ENCODE assay signal across 2 cellular contexts in the genomic region with DNA sequence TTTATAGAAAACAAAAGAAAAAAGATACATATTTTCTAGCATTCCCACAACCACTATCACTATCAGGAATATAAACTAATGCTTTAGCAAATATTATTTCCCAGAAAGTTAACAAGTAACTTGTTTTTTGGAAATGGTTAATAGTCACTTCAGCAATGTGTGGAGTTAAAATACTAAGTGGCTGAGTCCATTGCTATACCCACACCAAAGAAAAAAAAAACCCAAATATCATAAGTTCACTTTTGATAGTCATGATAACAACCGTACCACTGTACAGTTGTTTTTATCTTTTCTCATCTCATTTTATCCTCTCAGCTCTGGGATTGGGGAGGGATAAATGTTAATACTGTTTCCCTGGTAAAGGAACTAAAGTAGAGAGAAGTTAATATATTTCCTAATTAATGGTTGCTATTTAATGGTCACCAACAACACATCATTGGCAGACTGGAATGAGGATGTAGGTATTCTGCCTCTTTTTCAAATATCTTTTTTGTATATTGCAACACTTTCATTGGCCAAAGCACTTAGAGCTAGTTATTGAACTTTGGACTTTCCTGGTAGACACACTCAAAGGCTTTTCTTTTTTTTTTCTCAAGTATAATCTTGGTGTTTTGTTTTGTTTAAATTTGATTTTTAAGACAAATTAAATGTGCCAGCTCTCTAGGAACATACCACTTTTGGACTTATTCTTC.
TF ChIP-seq lines count a peak whose summit lies in the region.

No MANE protein-coding gene starts in this region.

TF ChIP-seq in SK-N-SH treated with all-trans-retinoic acid at 6 μM for 48 hours, 23 proteins besides CTCF, POLR2A, EP300 and RAD21 (continued from another document):
- TF ChIP-seq, protein P1, sequence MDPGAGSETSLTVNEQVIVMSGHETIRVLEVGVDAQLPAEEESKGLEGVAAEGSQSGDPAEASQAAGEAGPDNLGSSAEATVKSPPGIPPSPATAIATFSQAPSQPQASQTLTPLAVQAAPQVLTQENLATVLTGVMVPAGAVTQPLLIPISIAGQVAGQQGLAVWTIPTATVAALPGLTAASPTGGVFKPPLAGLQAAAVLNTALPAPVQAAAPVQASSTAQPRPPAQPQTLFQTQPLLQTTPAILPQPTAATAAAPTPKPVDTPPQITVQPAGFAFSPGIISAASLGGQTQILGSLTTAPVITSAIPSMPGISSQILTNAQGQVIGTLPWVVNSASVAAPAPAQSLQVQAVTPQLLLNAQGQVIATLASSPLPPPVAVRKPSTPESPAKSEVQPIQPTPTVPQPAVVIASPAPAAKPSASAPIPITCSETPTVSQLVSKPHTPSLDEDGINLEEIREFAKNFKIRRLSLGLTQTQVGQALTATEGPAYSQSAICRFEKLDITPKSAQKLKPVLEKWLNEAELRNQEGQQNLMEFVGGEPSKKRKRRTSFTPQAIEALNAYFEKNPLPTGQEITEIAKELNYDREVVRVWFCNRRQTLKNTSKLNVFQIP (CRISPR knock-in tag; IDR thresholded peaks at IDR 0.05; ENCODE audit: borderline replicate concordance, low read depth): no peak
- TF ChIP-seq ZFP30 (CRISPR knock-in tag; IDR thresholded peaks at IDR 0.05) (no peak), ISL1 (CRISPR knock-in tag; IDR thresholded peaks at IDR 0.05) (no peak), OSR1 (CRISPR knock-in tag; IDR thresholded peaks at IDR 0.05) (no peak), ZNF565 (CRISPR knock-in tag; conservative IDR thresholded peaks at IDR 0.05; ENCODE audit: low read depth) (no peak), ZNF8 (CRISPR knock-in tag; IDR thresholded peaks at IDR 0.05) (no peak), ESRRG (CRISPR knock-in tag; IDR thresholded peaks at IDR 0.05) (no peak)
- TF ChIP-seq, protein P2, sequence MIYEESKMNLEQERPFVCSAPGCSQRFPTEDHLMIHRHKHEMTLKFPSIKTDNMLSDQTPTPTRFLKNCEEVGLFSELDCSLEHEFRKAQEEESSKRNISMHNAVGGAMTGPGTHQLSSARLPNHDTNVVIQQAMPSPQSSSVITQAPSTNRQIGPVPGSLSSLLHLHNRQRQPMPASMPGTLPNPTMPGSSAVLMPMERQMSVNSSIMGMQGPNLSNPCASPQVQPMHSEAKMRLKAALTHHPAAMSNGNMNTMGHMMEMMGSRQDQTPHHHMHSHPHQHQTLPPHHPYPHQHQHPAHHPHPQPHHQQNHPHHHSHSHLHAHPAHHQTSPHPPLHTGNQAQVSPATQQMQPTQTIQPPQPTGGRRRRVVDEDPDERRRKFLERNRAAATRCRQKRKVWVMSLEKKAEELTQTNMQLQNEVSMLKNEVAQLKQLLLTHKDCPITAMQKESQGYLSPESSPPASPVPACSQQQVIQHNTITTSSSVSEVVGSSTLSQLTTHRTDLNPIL (CRISPR knock-in tag; IDR thresholded peaks at IDR 0.05; ENCODE audit: low read depth): no peak
- TF ChIP-seq, protein P3, sequence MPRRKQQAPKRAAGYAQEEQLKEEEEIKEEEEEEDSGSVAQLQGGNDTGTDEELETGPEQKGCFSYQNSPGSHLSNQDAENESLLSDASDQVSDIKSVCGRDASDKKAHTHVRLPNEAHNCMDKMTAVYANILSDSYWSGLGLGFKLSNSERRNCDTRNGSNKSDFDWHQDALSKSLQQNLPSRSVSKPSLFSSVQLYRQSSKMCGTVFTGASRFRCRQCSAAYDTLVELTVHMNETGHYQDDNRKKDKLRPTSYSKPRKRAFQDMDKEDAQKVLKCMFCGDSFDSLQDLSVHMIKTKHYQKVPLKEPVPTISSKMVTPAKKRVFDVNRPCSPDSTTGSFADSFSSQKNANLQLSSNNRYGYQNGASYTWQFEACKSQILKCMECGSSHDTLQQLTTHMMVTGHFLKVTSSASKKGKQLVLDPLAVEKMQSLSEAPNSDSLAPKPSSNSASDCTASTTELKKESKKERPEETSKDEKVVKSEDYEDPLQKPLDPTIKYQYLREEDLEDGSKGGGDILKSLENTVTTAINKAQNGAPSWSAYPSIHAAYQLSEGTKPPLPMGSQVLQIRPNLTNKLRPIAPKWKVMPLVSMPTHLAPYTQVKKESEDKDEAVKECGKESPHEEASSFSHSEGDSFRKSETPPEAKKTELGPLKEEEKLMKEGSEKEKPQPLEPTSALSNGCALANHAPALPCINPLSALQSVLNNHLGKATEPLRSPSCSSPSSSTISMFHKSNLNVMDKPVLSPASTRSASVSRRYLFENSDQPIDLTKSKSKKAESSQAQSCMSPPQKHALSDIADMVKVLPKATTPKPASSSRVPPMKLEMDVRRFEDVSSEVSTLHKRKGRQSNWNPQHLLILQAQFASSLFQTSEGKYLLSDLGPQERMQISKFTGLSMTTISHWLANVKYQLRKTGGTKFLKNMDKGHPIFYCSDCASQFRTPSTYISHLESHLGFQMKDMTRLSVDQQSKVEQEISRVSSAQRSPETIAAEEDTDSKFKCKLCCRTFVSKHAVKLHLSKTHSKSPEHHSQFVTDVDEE (CRISPR knock-in tag; IDR thresholded peaks at IDR 0.05): no peak
- TF ChIP-seq, protein P4, sequence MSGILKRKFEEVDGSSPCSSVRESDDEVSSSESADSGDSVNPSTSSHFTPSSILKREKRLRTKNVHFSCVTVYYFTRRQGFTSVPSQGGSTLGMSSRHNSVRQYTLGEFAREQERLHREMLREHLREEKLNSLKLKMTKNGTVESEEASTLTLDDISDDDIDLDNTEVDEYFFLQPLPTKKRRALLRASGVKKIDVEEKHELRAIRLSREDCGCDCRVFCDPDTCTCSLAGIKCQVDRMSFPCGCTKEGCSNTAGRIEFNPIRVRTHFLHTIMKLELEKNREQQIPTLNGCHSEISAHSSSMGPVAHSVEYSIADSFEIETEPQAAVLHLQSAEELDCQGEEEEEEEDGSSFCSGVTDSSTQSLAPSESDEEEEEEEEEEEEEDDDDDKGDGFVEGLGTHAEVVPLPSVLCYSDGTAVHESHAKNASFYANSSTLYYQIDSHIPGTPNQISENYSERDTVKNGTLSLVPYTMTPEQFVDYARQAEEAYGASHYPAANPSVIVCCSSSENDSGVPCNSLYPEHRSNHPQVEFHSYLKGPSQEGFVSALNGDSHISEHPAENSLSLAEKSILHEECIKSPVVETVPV (CRISPR knock-in tag; IDR thresholded peaks at IDR 0.05): no peak

TF ChIP-seq in SK-N-SH, 30 proteins besides CTCF, POLR2A, EP300 and RAD21 (continued from another document):
- TF ChIP-seq, protein P5, sequence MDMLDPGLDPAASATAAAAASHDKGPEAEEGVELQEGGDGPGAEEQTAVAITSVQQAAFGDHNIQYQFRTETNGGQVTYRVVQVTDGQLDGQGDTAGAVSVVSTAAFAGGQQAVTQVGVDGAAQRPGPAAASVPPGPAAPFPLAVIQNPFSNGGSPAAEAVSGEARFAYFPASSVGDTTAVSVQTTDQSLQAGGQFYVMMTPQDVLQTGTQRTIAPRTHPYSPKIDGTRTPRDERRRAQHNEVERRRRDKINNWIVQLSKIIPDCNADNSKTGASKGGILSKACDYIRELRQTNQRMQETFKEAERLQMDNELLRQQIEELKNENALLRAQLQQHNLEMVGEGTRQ (IDR thresholded peaks at IDR 0.05; ENCODE audit: borderline replicate concordance, low read depth, low read length): no peak
- no peak for TF ChIP-seq FOXJ3 (CRISPR knock-in tag; IDR thresholded peaks at IDR 0.05)
- TF ChIP-seq, protein P6, sequence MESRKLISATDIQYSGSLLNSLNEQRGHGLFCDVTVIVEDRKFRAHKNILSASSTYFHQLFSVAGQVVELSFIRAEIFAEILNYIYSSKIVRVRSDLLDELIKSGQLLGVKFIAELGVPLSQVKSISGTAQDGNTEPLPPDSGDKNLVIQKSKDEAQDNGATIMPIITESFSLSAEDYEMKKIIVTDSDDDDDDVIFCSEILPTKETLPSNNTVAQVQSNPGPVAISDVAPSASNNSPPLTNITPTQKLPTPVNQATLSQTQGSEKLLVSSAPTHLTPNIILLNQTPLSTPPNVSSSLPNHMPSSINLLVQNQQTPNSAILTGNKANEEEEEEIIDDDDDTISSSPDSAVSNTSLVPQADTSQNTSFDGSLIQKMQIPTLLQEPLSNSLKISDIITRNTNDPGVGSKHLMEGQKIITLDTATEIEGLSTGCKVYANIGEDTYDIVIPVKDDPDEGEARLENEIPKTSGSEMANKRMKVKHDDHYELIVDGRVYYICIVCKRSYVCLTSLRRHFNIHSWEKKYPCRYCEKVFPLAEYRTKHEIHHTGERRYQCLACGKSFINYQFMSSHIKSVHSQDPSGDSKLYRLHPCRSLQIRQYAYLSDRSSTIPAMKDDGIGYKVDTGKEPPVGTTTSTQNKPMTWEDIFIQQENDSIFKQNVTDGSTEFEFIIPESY (IDR thresholded peaks at IDR 0.05; ENCODE audit: borderline replicate concordance, low read depth): no peak
- TF ChIP-seq RXRA (IDR thresholded peaks at IDR 0.05; ENCODE audit: borderline replicate concordance, low read depth): no peak
- TF ChIP-seq, protein P7, sequence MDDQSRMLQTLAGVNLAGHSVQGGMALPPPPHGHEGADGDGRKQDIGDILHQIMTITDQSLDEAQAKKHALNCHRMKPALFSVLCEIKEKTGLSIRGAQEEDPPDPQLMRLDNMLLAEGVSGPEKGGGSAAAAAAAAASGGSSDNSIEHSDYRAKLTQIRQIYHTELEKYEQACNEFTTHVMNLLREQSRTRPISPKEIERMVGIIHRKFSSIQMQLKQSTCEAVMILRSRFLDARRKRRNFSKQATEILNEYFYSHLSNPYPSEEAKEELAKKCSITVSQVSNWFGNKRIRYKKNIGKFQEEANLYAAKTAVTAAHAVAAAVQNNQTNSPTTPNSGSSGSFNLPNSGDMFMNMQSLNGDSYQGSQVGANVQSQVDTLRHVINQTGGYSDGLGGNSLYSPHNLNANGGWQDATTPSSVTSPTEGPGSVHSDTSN (IDR thresholded peaks at IDR 0.05): no peak
- no peak for TF ChIP-seq GABPA (IDR thresholded peaks at IDR 0.05; ENCODE audit: low read depth)
- TF ChIP-seq MEF2A (IDR thresholded peaks at IDR 0.05; ENCODE audit: borderline replicate concordance, low read depth): no peak
- TF ChIP-seq TAF1 (IDR thresholded peaks at IDR 0.05; ENCODE audit: borderline replicate concordance, low read depth, low read length): no peak
- no peak for TF ChIP-seq FOSL2 (IDR thresholded peaks at IDR 0.05; ENCODE audit: borderline replicate concordance, low read depth)
- no peak for TF ChIP-seq TEAD4 (IDR thresholded peaks at IDR 0.05; ENCODE audit: borderline replicate concordance, insufficient read depth)
- no peak for TF ChIP-seq SMC3 (IDR thresholded peaks at IDR 0.05; ENCODE audit: low read depth, low read length)
- no peak for TF ChIP-seq MXI1 (IDR thresholded peaks at IDR 0.05; ENCODE audit: low read depth, low read length)
- TF ChIP-seq ELF1 (IDR thresholded peaks at IDR 0.05): no peak
- TF ChIP-seq POLR2AphosphoS5 (IDR thresholded peaks at IDR 0.05; ENCODE audit: low read depth, low read length): no peak
